Comparison of ENCODE assay signal across 34 cellular contexts in the genomic region with DNA sequence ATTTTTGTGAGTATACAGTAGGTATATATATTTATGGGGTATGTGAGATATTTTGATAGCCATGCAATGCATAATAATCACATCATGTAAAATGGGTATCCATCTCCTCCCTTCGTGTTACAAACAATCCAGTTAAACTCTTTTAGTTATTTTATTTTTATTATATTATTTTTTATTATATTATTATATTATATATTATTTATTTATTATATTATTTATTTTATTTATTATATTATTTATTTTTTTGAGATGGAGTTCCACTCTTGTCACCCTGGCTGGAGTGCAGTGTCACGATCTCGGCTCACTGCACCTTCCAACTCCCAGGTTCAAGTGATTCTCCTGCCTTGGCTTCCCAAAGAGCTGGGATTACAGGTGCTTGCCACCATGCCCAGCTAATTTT.
DNase-seq lines count a peak whose midpoint lies in the region; ATAC-seq, FAIRE-seq and TF ChIP-seq lines count a peak whose summit lies in the region.
"Had no signal": no experiment of that assay in that cellular context is flagged by ENCODE, and none has a peak within 500 bp of the region (broad histone marks: within the 10 kb centered on the region; RNA-seq: fewer than 3 reads in every experiment).

No MANE protein-coding gene starts in this region.

- no peaks in the 10 kb centered on the region for H3K4me1 ChIP-seq in endodermal cell (ENCODE audit: control insufficient read depth, insufficient read depth, low read length)
- no peaks in the 10 kb centered on the region for H3K4me1 ChIP-seq in foreskin keratinocyte
- H3K4me1 ChIP-seq: BE2C, BLaER1 had no signal

- H3K27me3 ChIP-seq in endodermal cell (ENCODE audit: control insufficient read depth, insufficient read depth, low read length, poor library complexity, severe bottlenecking), result no peaks in the 10 kb centered on the region
- H3K27me3 ChIP-seq in foreskin keratinocyte, result no peaks in the 10 kb centered on the region
- H3K27me3 ChIP-seq: BE2C; BLaER1; BLaER1 treated with 17β-estradiol and CSF1 and Interleukin-3, amounts not matched to agents 10 nM and 100 nM had no signal

- H3K27ac Mint-ChIP-seq in WTC11 (no peak overlapping the region), endodermal cell (no peak overlapping the region)
- H3K27ac Mint-ChIP-seq: B cell; CD14-positive monocyte; CD4-positive, alpha-beta memory T cell; CD4-positive, alpha-beta T cell; CD4-positive, CD25-positive, alpha-beta regulatory T cell; CD8-positive, alpha-beta memory T cell; CD8-positive, alpha-beta T cell had no signal

- POLR2A ChIA-PET in WTC11 (lab: Charles Lee), result no interaction called here

- H3K9me3 ChIP-seq in endodermal cell (ENCODE audit: control insufficient read depth, low read length), result peaks cover 42% of the 10 kb centered on the region
- H3K9me3 ChIP-seq: BE2C had no signal

- DNase-seq in WTC11 (ENCODE audit: low spot score) (no peak), endodermal cell (no peak), NCI-H1694 (lab: John Stamatoyannopoulos, UW) (no peak), NOMO-1 treated with dmso at 0.1 percent for 144 hours (lab: John Stamatoyannopoulos, UW; ENCODE audit: unreplicated experiment) (no peak), foreskin keratinocyte (no peak)
- DNase-seq: 8988T; ACHN; AML-193; BE2C; C1 segment of cervical spinal cord; Caco-2; Calu3; CD4-positive, alpha-beta memory T cell; CD4-positive, alpha-beta T cell; CD4-positive, CD25-positive, alpha-beta regulatory T cell; CD8-positive, alpha-beta memory T cell; CD8-positive, alpha-beta T cell; COR-L47; DMS 273 treated with DMSO at 0.1 percent for 48 hours; DMS153; DMS53; DMS79; DMS79 treated with DMSO at 0.1 percent for 48 hours; DND-41; EL had no signal

- H3K9ac ChIP-seq in endodermal cell (ENCODE audit: extremely low read depth, low read length, poor library complexity, severe bottlenecking), result no peak overlapping the region
- H3K9ac ChIP-seq: BLaER1; BLaER1 treated with 17β-estradiol and CSF1 and Interleukin-3, amounts not matched to agents 10 nM and 100 nM had no signal

- H3K4me3 Mint-ChIP-seq in WTC11, result no peak overlapping the region
- H3K4me3 Mint-ChIP-seq in endodermal cell, result no peak overlapping the region
- H3K4me3 Mint-ChIP-seq: B cell; CD14-positive monocyte; CD4-positive, alpha-beta memory T cell; CD4-positive, alpha-beta T cell; CD4-positive, CD25-positive, alpha-beta regulatory T cell; CD8-positive, alpha-beta memory T cell; CD8-positive, alpha-beta T cell had no signal

- H3K27ac ChIP-seq in endodermal cell (ENCODE audit: low read depth, low read length), result no peak overlapping the region
- H3K27ac ChIP-seq in foreskin keratinocyte, result no peak overlapping the region
- H3K27ac ChIP-seq: 22Rv1; A549; BLaER1; BLaER1 treated with 17β-estradiol and CSF1 and Interleukin-3, amounts not matched to agents 10 nM and 100 nM; C4-2B had no signal

- CTCF ChIA-PET in WTC11 (lab: Charles Lee), result no interaction called here

- peak; percentile 72 for FAIRE-seq in A204.1 (lab: Jason Lieb, UNC)
- FAIRE-seq: A549, D721Med had no signal

- TF ChIP-seq CTCF in WTC11 (IDR thresholded peaks at IDR 0.05) (no peak), endodermal cell (conservative IDR thresholded peaks at IDR 0.05) (no peak), foreskin keratinocyte (conservative IDR thresholded peaks at IDR 0.05) (no peak)

- peaks cover 16% of the 10 kb centered on the region for H3K36me3 ChIP-seq in endodermal cell (ENCODE audit: control insufficient read depth, insufficient read depth, low read length)
- H3K36me3 ChIP-seq: BE2C had no signal

- H3K36me3 Mint-ChIP-seq in WTC11, result peaks cover 36% of the 10 kb centered on the region
- peaks cover 39% of the 10 kb centered on the region for H3K36me3 Mint-ChIP-seq in endodermal cell (ENCODE audit: low read depth)

- H3K9me3 Mint-ChIP-seq in WTC11 (peaks cover 25% of the 10 kb centered on the region), endodermal cell (peaks cover 50% of the 10 kb centered on the region)
- H3K9me3 Mint-ChIP-seq: CD8-positive, alpha-beta T cell had no signal

- H3K27me3 Mint-ChIP-seq in WTC11 (ENCODE audit: low read depth), result no peaks in the 10 kb centered on the region
- H3K27me3 Mint-ChIP-seq in endodermal cell (ENCODE audit: insufficient read depth), result no peaks in the 10 kb centered on the region
- H3K27me3 Mint-ChIP-seq: B cell; CD4-positive, alpha-beta memory T cell; CD4-positive, alpha-beta T cell; CD4-positive, CD25-positive, alpha-beta regulatory T cell; CD8-positive, alpha-beta memory T cell had no signal

- ATAC-seq in WTC11 (no peak), foreskin keratinocyte (no peak)
- ATAC-seq: A549; CD8-positive, alpha-beta T cell had no signal

- 94% methylated on average over 2 of the region's 3 CpGs; no CpG with 5 or more reads in 1 of the 2 experiments for WGBS in endodermal cell (ENCODE audit: insufficient coverage in 1 of 2, insufficient read length in 1 of 2), 2 experiments

- peak overlapping the region; percentile 69 for H3K4me3 ChIP-seq in endodermal cell (ENCODE audit: low read length)
- H3K4me3 ChIP-seq: A549; BLaER1; BLaER1 treated with 17β-estradiol and CSF1 and Interleukin-3, amounts not matched to agents 10 nM and 100 nM had no signal

- H3K4me1 Mint-ChIP-seq in WTC11 (no peaks in the 10 kb centered on the region), endodermal cell (no peaks in the 10 kb centered on the region)
- H3K4me1 Mint-ChIP-seq: B cell, CD14-positive monocyte had no signal

TF ChIP-seq in WTC11, 78 proteins besides CTCF, POLR2A, EP300 and RAD21:
- TF ChIP-seq HMGA2 (CRISPR knock-in tag; IDR thresholded peaks at IDR 0.05) (peak; percentile 97), TEAD4 (CRISPR knock-in tag; IDR thresholded peaks at IDR 0.05) (no peak)
